In the genomic region with DNA sequence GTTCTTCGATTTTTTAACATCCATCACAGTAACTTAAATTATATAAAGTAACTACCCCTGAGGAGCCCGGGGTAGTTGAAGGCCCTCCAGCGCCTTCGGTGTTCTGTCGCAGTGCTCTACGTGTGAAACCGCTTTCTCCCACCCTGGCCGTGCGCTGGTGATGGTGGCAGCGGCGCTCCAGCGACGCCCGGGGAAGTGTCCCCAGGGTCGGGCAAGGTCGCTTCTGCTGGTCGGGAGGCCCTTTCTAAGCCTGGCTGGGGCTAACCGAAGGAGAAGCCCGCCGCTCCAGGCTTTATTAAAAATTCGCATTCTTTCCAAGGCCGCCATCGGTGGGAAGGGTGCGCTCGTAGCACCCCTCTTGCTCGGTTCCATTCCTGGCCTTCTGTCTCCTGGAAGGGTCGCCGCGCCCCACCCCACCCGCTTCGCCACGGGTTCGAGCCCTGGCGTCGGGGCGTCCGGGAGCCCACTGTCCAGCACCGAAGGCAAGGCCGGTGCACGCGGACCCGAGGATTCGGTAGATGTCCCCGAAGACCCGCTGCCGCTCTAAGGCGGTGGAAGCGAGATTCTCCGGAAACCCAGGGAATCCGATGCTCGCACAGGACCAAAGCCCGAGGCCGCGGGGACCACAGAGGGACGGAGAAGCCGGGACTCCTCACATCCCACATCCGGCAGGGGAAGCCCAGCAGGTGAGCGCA, we compare ENCODE assay signal across 11 cellular contexts. TPM values are rescaled to one million over a fixed set of nuclear protein-coding genes. Genes with fewer than 3 reads are reported as not detected.
DNase-seq lines count a peak whose midpoint lies in the region; ATAC-seq and TF ChIP-seq lines count a peak whose summit lies in the region.
"Had no signal": no experiment of that assay in that cellular context is flagged by ENCODE, and none has a peak within 500 bp of the region (broad histone marks: within the 10 kb centered on the region; RNA-seq: fewer than 3 reads in every experiment).

No MANE protein-coding gene starts in this region.

- no peak overlapping the region for H3K27ac Mint-ChIP-seq in activated CD4-positive, alpha-beta memory T cell treated with anti-CD3 and anti-CD28 coated beads for 36 hours
- H3K27ac Mint-ChIP-seq in activated CD4-positive, alpha-beta memory T cell treated with anti-CD3 and anti-CD28 coated beads, Interleukin-2, amount 10 ng/mL, durations not matched to agents 7 days and 5 days: no peak overlapping the region

- peaks cover 25 to 61% of the 10 kb centered on the region in 2 donors for H3K27me3 ChIP-seq in left lung

- POLR2A ChIA-PET in activated CD4-positive, alpha-beta memory T cell treated with anti-CD3 and anti-CD28 coated beads for 36 hours (lab: Charles Lee): no interaction called here
- POLR2A ChIA-PET in activated CD4-positive, alpha-beta memory T cell treated with anti-CD3 and anti-CD28 coated beads, Interleukin-2, amount 10 ng/mL, durations not matched to agents 7 days and 5 days (lab: Charles Lee): interaction anchor here (0.6 kb wide), 1 partner anchor 32 kb away, joined by 3 read pairs; no protein-coding TSS in a partner anchor

- peaks cover 9 to 19% of the 10 kb centered on the region in 2 donors for H3K4me1 ChIP-seq in left lung

- H3K4me3 ChIP-seq in coronary artery: peak overlapping the region; percentile 70
- H3K4me3 ChIP-seq in left lung: peak overlapping the region; percentile 35 to 41

- peaks cover 24% of the 10 kb centered on the region for H3K27me3 Mint-ChIP-seq in activated CD4-positive, alpha-beta memory T cell treated with anti-CD3 and anti-CD28 coated beads for 36 hours
- peaks cover 24% of the 10 kb centered on the region for H3K27me3 Mint-ChIP-seq in activated CD4-positive, alpha-beta memory T cell treated with anti-CD3 and anti-CD28 coated beads, Interleukin-2, amount 10 ng/mL, durations not matched to agents 7 days and 5 days

- peaks cover 23% of the 10 kb centered on the region for H3K4me1 Mint-ChIP-seq in activated CD4-positive, alpha-beta memory T cell treated with anti-CD3 and anti-CD28 coated beads for 36 hours (ENCODE audit: low read depth)
- H3K4me1 Mint-ChIP-seq in activated CD4-positive, alpha-beta memory T cell treated with anti-CD3 and anti-CD28 coated beads, Interleukin-2, amount 10 ng/mL, durations not matched to agents 7 days and 5 days: peaks cover 22% of the 10 kb centered on the region

- no peaks in the 10 kb centered on the region for H3K36me3 ChIP-seq in left lung
- H3K36me3 ChIP-seq: adrenal gland had no signal

- DNase-seq in activated CD4-positive, alpha-beta memory T cell treated with anti-CD3 and anti-CD28 coated beads for 36 hours: peak; percentile 27
- no peak for DNase-seq in activated CD4-positive, alpha-beta memory T cell treated with anti-CD3 and anti-CD28 coated beads, Interleukin-2, amount 10 ng/mL, durations not matched to agents 7 days and 5 days
- DNase-seq in coronary artery (ENCODE audit: low spot score) (peak; percentile 28), left lung (no peak), NCI-H2107 (lab: John Stamatoyannopoulos, UW) (no peak), NCI-H82 (lab: John Stamatoyannopoulos, UW) (no peak)
- peak; percentile 19 for DNase-seq in stimulated activated naive CD8-positive, alpha-beta T cell treated with anti-CD3 and anti-CD28 coated beads, Interleukin-15, Interleukin-2, amounts not matched to agents 100 U/mL and 50 U/mL, for 24 hours
- DNase-seq: NCI-H1105 treated with DMSO at 0.1 percent for 48 hours had no signal

- H3K27ac ChIP-seq in coronary artery (no peak overlapping the region), left lung (no peak overlapping the region)
- H3K27ac ChIP-seq: adrenal gland had no signal

- H3K4me3 Mint-ChIP-seq in activated CD4-positive, alpha-beta memory T cell treated with anti-CD3 and anti-CD28 coated beads for 36 hours: no peak overlapping the region
- H3K4me3 Mint-ChIP-seq in activated CD4-positive, alpha-beta memory T cell treated with anti-CD3 and anti-CD28 coated beads, Interleukin-2, amount 10 ng/mL, durations not matched to agents 7 days and 5 days: no peak overlapping the region

- intact Hi-C loops in activated CD4-positive, alpha-beta memory T cell treated with anti-CD3 and anti-CD28 coated beads for 36 hours (cut with micrococcal nuclease): loop anchor here (5.0 kb wide), 1 partner anchor 38 kb away; a partner anchor contains a TSS
- intact Hi-C loops in left lung (cut with DNase I): no loop called here

- CTCF ChIA-PET in activated CD4-positive, alpha-beta memory T cell treated with anti-CD3 and anti-CD28 coated beads for 36 hours (lab: Charles Lee): interaction anchor here (1.1 to 1.6 kb wide), 4 partner anchors 15 to 68 kb away, joined by 3 to 4 read pairs (median 4); a partner anchor contains a TSS
- CTCF ChIA-PET in activated CD4-positive, alpha-beta memory T cell treated with anti-CD3 and anti-CD28 coated beads, Interleukin-2, amount 10 ng/mL, durations not matched to agents 7 days and 5 days (lab: Charles Lee): interaction anchor here (1.8 kb wide), 1 partner anchor 16 kb away, joined by 10 read pairs; no protein-coding TSS in a partner anchor

- no peak for TF ChIP-seq CTCF in coronary artery (IDR thresholded peaks at IDR 0.05)
- TF ChIP-seq CTCF in left lung (IDR thresholded peaks at IDR 0.05): no peak

- no peaks in the 10 kb centered on the region for H3K9me3 ChIP-seq in left lung
- H3K9me3 ChIP-seq: adrenal gland had no signal

- no peaks in the 10 kb centered on the region for H3K9me3 Mint-ChIP-seq in activated CD4-positive, alpha-beta memory T cell treated with anti-CD3 and anti-CD28 coated beads for 36 hours
- H3K9me3 Mint-ChIP-seq in activated CD4-positive, alpha-beta memory T cell treated with anti-CD3 and anti-CD28 coated beads, Interleukin-2, amount 10 ng/mL, durations not matched to agents 7 days and 5 days: no peaks in the 10 kb centered on the region

- ATAC-seq in left lung (no peak), GM19351 (IDR thresholded peaks at IDR 0.05; ENCODE audit: unreplicated experiment) (no peak)
- ATAC-seq in stimulated activated naive CD8-positive, alpha-beta T cell treated with anti-CD3 and anti-CD28 coated beads, Interleukin-15, Interleukin-2, amounts not matched to agents 100 U/mL and 50 U/mL, for 24 hours: no peak

- H3K36me3 Mint-ChIP-seq in activated CD4-positive, alpha-beta memory T cell treated with anti-CD3 and anti-CD28 coated beads for 36 hours: no peaks in the 10 kb centered on the region
- no peaks in the 10 kb centered on the region for H3K36me3 Mint-ChIP-seq in activated CD4-positive, alpha-beta memory T cell treated with anti-CD3 and anti-CD28 coated beads, Interleukin-2, amount 10 ng/mL, durations not matched to agents 7 days and 5 days (ENCODE audit: low read depth)

RNA-seq across cellular contexts. Expression of a gene that starts 0.8 kb away (rescaled TPM):
- total RNA-seq in activated CD4-positive, alpha-beta memory T cell treated with anti-CD3 and anti-CD28 coated beads for 36 hours: under 1 TPM; 0.26 to 0.27 TPM
- not detected for total RNA-seq in activated CD4-positive, alpha-beta memory T cell treated with anti-CD3 and anti-CD28 coated beads, Interleukin-2, amount 10 ng/mL, durations not matched to agents 7 days and 5 days
- total RNA-seq in left lung: under 1 TPM; 0.13 to 0.35 TPM
- total RNA-seq: OCI-LY7 had no signal

RNA-seq across cellular contexts. Expression of a gene that starts 39.2 kb away (rescaled TPM):
- 10 to 100 TPM; 12.7 to 17.5 TPM for total RNA-seq in activated CD4-positive, alpha-beta memory T cell treated with anti-CD3 and anti-CD28 coated beads for 36 hours
- 10 to 100 TPM; 13.3 to 13.9 TPM for total RNA-seq in activated CD4-positive, alpha-beta memory T cell treated with anti-CD3 and anti-CD28 coated beads, Interleukin-2, amount 10 ng/mL, durations not matched to agents 7 days and 5 days
- total RNA-seq in left lung: 10 to 100 TPM; 17.4 to 25.3 TPM

Comparison
In these comparisons a context has a peak if more than half of its experiments do, and no peak if none do; other contexts are left out.
1. DNase-seq: peak in activated CD4-positive, alpha-beta memory T cell treated with anti-CD3 and anti-CD28 coated beads for 36 hours (single experiment), coronary artery (single experiment) and stimulated activated naive CD8-positive, alpha-beta T cell treated with anti-CD3 and anti-CD28 coated beads, Interleukin-15, Interleukin-2, amounts not matched to agents 100 U/mL and 50 U/mL, for 24 hours (single experiment); none in activated CD4-positive, alpha-beta memory T cell treated with anti-CD3 and anti-CD28 coated beads, Interleukin-2, amount 10 ng/mL, durations not matched to agents 7 days and 5 days (single experiment), left lung (0 of 2), NCI-H2107 (single experiment) and NCI-H82 (single experiment).